27 cellular contexts compared by ENCODE assay signal in genomic region chr16:15735610-15736009, GRCh38.
"Had no signal": no experiment of that assay in that cellular context is flagged by ENCODE, and none has a peak within 500 bp of the region (broad histone marks: within the 10 kb centered on the region; RNA-seq: fewer than 3 reads in every experiment).

No MANE protein-coding gene starts in this region.

- H3K9me3 Mint-ChIP-seq: dendritic cell treated with granulocyte-macrophage colony-stimulating factor and Interleukin-4, amounts not matched to agents 40 ng/mL and 50 ng/mL, for 4 days; naive thymus-derived CD4-positive, alpha-beta T cell; nephron progenitor cell; stimulated activated effector memory CD8-positive, alpha-beta T cell treated with anti-CD3 and anti-CD28 coated beads, Interleukin-12 subunit alpha, Interleukin-12 subunit beta, amount 100 ng/mL, for 72 hours; type B pancreatic cell had no signal

- H3K27ac Mint-ChIP-seq: dendritic cell treated with granulocyte-macrophage colony-stimulating factor and Interleukin-4, amounts not matched to agents 40 ng/mL and 50 ng/mL, for 4 days; nephron progenitor cell; type B pancreatic cell had no signal

- H3K36me3 Mint-ChIP-seq: type B pancreatic cell had no signal

- H3K4me1 Mint-ChIP-seq: stimulated activated effector memory CD8-positive, alpha-beta T cell treated with anti-CD3 and anti-CD28 coated beads, Interleukin-12 subunit alpha, Interleukin-12 subunit beta, amount 100 ng/mL, for 72 hours had no signal

- H3K27me3 Mint-ChIP-seq: dendritic cell treated with granulocyte-macrophage colony-stimulating factor and Interleukin-4, amounts not matched to agents 40 ng/mL and 50 ng/mL, for 4 days; naive thymus-derived CD4-positive, alpha-beta T cell had no signal

- DNase-seq: colonic mucosa; effector CD8-positive, alpha-beta T cell; esophagus squamous epithelium; foreskin melanocyte; glutamatergic neuron; heart right ventricle; hippocampal formation; left cardiac atrium; mesendoderm; midbrain; naive thymus-derived CD4-positive, alpha-beta T cell; nephron progenitor cell; nucleus accumbens; sigmoid colon; stimulated activated CD4-positive, alpha-beta T cell treated with anti-CD3 and anti-CD28 coated beads, Interleukin-2, amount 100 ng/mL, for 24 hours; stimulated activated CD4-positive, alpha-beta T cell treated with anti-CD3 and anti-CD28 coated beads, Interleukin-4, amount 100 ng/mL, for 24 hours; stimulated activated naive CD4-positive, alpha-beta T cell treated with Interleukin-2 at 50 U/mL for 16 hours; stomach; substantia nigra; testis; tibial artery had no signal

- H3K4me3 Mint-ChIP-seq: dendritic cell treated with granulocyte-macrophage colony-stimulating factor and Interleukin-4, amounts not matched to agents 40 ng/mL and 50 ng/mL, for 4 days; naive thymus-derived CD4-positive, alpha-beta T cell; nephron progenitor cell; stimulated activated effector memory CD8-positive, alpha-beta T cell treated with anti-CD3 and anti-CD28 coated beads, Interleukin-12 subunit alpha, Interleukin-12 subunit beta, amount 100 ng/mL, for 72 hours; type B pancreatic cell had no signal

- H3K27me3 ChIP-seq: colonic mucosa, esophagus squamous epithelium, heart right ventricle, left lung, right atrium auricular region, sigmoid colon, stomach, testis, tibial artery had no signal

- H3K27ac ChIP-seq: colonic mucosa, esophagus squamous epithelium, heart right ventricle, left lung, prostate gland, right atrium auricular region, stomach, testis had no signal

- ATAC-seq: left cardiac atrium; left lung; naive thymus-derived CD4-positive, alpha-beta T cell; stimulated activated effector memory CD8-positive, alpha-beta T cell treated with anti-CD3 and anti-CD28 coated beads, Interleukin-12 subunit alpha, Interleukin-12 subunit beta, amount 100 ng/mL, for 72 hours had no signal

- H3K9me3 ChIP-seq: colonic mucosa, prostate gland, sigmoid colon, testis, tibial artery had no signal
